Comparison of ENCODE assay signal across 15 cellular contexts in genomic region chr10:124270940-124271339, GRCh38.
DNase-seq lines count a peak whose midpoint lies in the region; ATAC-seq and TF ChIP-seq lines count a peak whose summit lies in the region.
"Had no signal": no experiment of that assay in that cellular context is flagged by ENCODE, and none has a peak within 500 bp of the region (broad histone marks: within the 10 kb centered on the region; RNA-seq: fewer than 3 reads in every experiment).

No MANE protein-coding gene starts in this region.

- H3K9me3 ChIP-seq in left lung (peaks cover 0 to 28% of the 10 kb centered on the region in 2 donors), heart right ventricle (peaks cover 0 to 38% (median 18%) of the 10 kb centered on the region in 11 donors)

- 92 to 96% methylated on average over 4 of the region's 4 CpGs for WGBS in heart right ventricle, 2 donors

- ATAC-seq in left lung (no peak), GM21390 (IDR thresholded peaks at IDR 0.05; ENCODE audit: unreplicated experiment) (no peak), heart right ventricle (no peak)
- ATAC-seq: CD8-positive, alpha-beta T cell; HCT116 had no signal

- TF ChIP-seq CTCF in left lung (IDR thresholded peaks at IDR 0.05) (no peak), heart right ventricle (IDR thresholded peaks at IDR 0.05) (no peak)

- H3K36me3 ChIP-seq in left lung (no peaks in the 10 kb centered on the region), heart right ventricle (no peaks in the 10 kb centered on the region)

- H3K27ac ChIP-seq in left lung (no peak overlapping the region), heart right ventricle (no peak overlapping the region)
- H3K27ac ChIP-seq: C4-2B, GM23248 had no signal

- peak; percentile 76 for DNase-seq in SK-N-DZ (ENCODE audit: low spot score)
- DNase-seq in left lung: peak; percentile 0 to 30
- DNase-seq in posterior vena cava (ENCODE audit: low spot score): peak; percentile 29
- DNase-seq in NCI-H2196 (lab: John Stamatoyannopoulos, UW; ENCODE audit: unreplicated experiment): no peak
- DNase-seq in heart right ventricle: no peak
- DNase-seq: Caco-2; CD4-positive, CD25-positive, alpha-beta regulatory T cell; CD8-positive, alpha-beta T cell; DMS153; DND-41; GM23248; H9 had no signal

- H3K27me3 ChIP-seq in left lung (no peaks in the 10 kb centered on the region), heart right ventricle (no peaks in the 10 kb centered on the region)

- H3K4me1 ChIP-seq in left lung: peaks cover 0 to 10% of the 10 kb centered on the region in 2 donors
- peaks cover 0 to 14% (median 0%) of the 10 kb centered on the region in 9 donors for H3K4me1 ChIP-seq in heart right ventricle
- H3K4me1 ChIP-seq: Caco-2 had no signal

- intact Hi-C loops in left lung (cut with DNase I): no loop called here
- intact Hi-C loops in posterior vena cava (cut with DNase I): no loop called here
- intact Hi-C loops in heart right ventricle (cut with DNase I): no loop called here

- H3K4me3 ChIP-seq in left lung (no peak overlapping the region), heart right ventricle (no peak overlapping the region)
- H3K4me3 ChIP-seq: GM23248 had no signal

Comparison
In these comparisons a context has a peak if more than half of its experiments do, and no peak if none do; other contexts are left out.
1. DNase-seq: peak in SK-N-DZ (single experiment), left lung (2 of 2) and posterior vena cava (single experiment); none in NCI-H2196 (single experiment) and heart right ventricle (0 of 2).